8 cellular contexts compared by ENCODE assay signal in genomic region chr16:30032083-30032819, GRCh38. TPM values are rescaled to one million over a fixed set of nuclear protein-coding genes. Genes with fewer than 3 reads are reported as not detected.
DNase-seq lines count a peak whose midpoint lies in the region; ATAC-seq, FAIRE-seq and TF ChIP-seq lines count a peak whose summit lies in the region.

No MANE protein-coding gene starts in this region.

- H3K4me2 ChIP-seq in DND-41 (ENCODE audit: insufficient read depth, low read length), result no peak overlapping the region

- 24 to 29% methylated on average over 12 of the region's 12 CpGs for WGBS in pancreas, 2 donors

- no peaks in the 10 kb centered on the region for H3K9me3 Mint-ChIP-seq in activated T-cell treated with anti-CD3 and anti-CD28 coated beads, Interleukin-2, amount 50 U/mL, for 72 hours

- peaks cover 13% of the 10 kb centered on the region for H3K4me1 Mint-ChIP-seq in activated T-cell treated with anti-CD3 and anti-CD28 coated beads, Interleukin-2, amount 50 U/mL, for 72 hours (ENCODE audit: low read depth)

- H3K36me3 ChIP-seq in DND-41 (ENCODE audit: insufficient read depth, low read length) (no peaks in the 10 kb centered on the region), pancreas (no peaks in the 10 kb centered on the region)

- H4K20me1 ChIP-seq in DND-41 (ENCODE audit: insufficient read depth, low read length), result peaks cover 9% of the 10 kb centered on the region; the same call in 1 of the 2 replicates

- no peaks in the 10 kb centered on the region for H3K27me3 ChIP-seq in DND-41 (ENCODE audit: insufficient read depth, low read length, poor library complexity)
- peaks cover 0 to 19% (median 2%) of the 10 kb centered on the region in 4 donors for H3K27me3 ChIP-seq in pancreas

- H3K4me3 ChIP-seq in DND-41 (ENCODE audit: low read depth in 1 of 2, low read length in 2 of 2) (no peak overlapping the region), fibroblast of the aortic adventitia (ENCODE audit: low read depth, low read length) (no peak overlapping the region), pancreas (no peak overlapping the region)

- no peak for FAIRE-seq in pancreas (lab: Jason Lieb, UNC)

- no peaks in the 10 kb centered on the region for H3K9me3 ChIP-seq in DND-41 (ENCODE audit: insufficient read depth, low read length, severe bottlenecking)
- no peaks in the 10 kb centered on the region for H3K9me3 ChIP-seq in pancreas

- no peak overlapping the region for H3K9ac ChIP-seq in DND-41 (ENCODE audit: low read depth, low read length)

- H3K79me2 ChIP-seq in DND-41 (ENCODE audit: insufficient read depth, low read length), result no peaks in the 10 kb centered on the region

- ATAC-seq in DND-41 (ENCODE audit: insufficient read depth, low read depth) (peak; percentile 78), pancreas (peak in 3 of 4 donors; percentile 56 to 67 (median 61)), HG03520 (IDR thresholded peaks at IDR 0.05; ENCODE audit: unreplicated experiment) (no peak), GM21390 (IDR thresholded peaks at IDR 0.05; ENCODE audit: unreplicated experiment) (no peak)
- peak; percentile 52 to 61 for ATAC-seq in activated T-cell treated with anti-CD3 and anti-CD28 coated beads, Interleukin-2, amount 50 U/mL, for 72 hours (replicated peaks in 1 of 2)

- no peak overlapping the region for H3K27ac Mint-ChIP-seq in activated T-cell treated with anti-CD3 and anti-CD28 coated beads, Interleukin-2, amount 50 U/mL, for 72 hours

- peak overlapping the region; percentile 48; the same call in 1 of the 2 replicates for H2AFZ ChIP-seq in DND-41 (ENCODE audit: low read depth, low read length)

- DNase-seq in DND-41, result peak; percentile 80
- peak; percentile 64 for DNase-seq in RPMI7951 (ENCODE audit: low read depth)
- DNase-seq in activated T-cell treated with anti-CD3 and anti-CD28 coated beads, Interleukin-2, amount 50 U/mL, for 72 hours, result peak; percentile 64 to 72
- DNase-seq in fibroblast of the aortic adventitia (ENCODE audit: low read depth), result peak; percentile 80
- DNase-seq in pancreas, result peak in 1 of 6 donors; percentile 37

- no peaks in the 10 kb centered on the region for H3K36me3 Mint-ChIP-seq in activated T-cell treated with anti-CD3 and anti-CD28 coated beads, Interleukin-2, amount 50 U/mL, for 72 hours (ENCODE audit: insufficient read depth in 2 of 2)

- H3K4me1 ChIP-seq in DND-41 (ENCODE audit: insufficient read depth, low read length) (no peaks in the 10 kb centered on the region), pancreas (peaks cover 0 to 5% (median 0%) of the 10 kb centered on the region in 3 donors)

- peaks cover 45% of the 10 kb centered on the region for H3K27me3 Mint-ChIP-seq in activated T-cell treated with anti-CD3 and anti-CD28 coated beads, Interleukin-2, amount 50 U/mL, for 72 hours (ENCODE audit: low read depth)

- H3K27ac ChIP-seq in DND-41 (ENCODE audit: low read length) (no peak overlapping the region), pancreas (no peak overlapping the region)

- intact Hi-C loops in pancreas (cut with DNase I), result no loop called here

- TF ChIP-seq CTCF in DND-41 (IDR thresholded peaks at IDR 0.05; ENCODE audit: borderline replicate concordance, extremely low read depth, low read length, poor library complexity, severe bottlenecking), result peak; percentile 98
- peak; percentile 88 for TF ChIP-seq CTCF in LNCAP (IDR thresholded peaks at IDR 0.05)
- peak; percentile 82 for TF ChIP-seq CTCF in fibroblast of the aortic adventitia (IDR thresholded peaks at IDR 0.05; ENCODE audit: insufficient read depth, low read length)
- TF ChIP-seq CTCF in pancreas (IDR thresholded peaks at IDR 0.05), result peak; percentile 21 to 48 (median 36)

- H3K4me3 Mint-ChIP-seq in activated T-cell treated with anti-CD3 and anti-CD28 coated beads, Interleukin-2, amount 50 U/mL, for 72 hours, result peak overlapping the region; percentile 36 to 63

RNA-seq across cellular contexts. Expression of gene TLCD3B, which starts 1.2 kb away (rescaled TPM):
- 0.12 and 0.49 TPM in 2 replicates for total RNA-seq in RPMI7951 (2014; rRNA removed; shearing (Covaris generic))
- total RNA-seq in activated T-cell treated with anti-CD3 and anti-CD28 coated beads, Interleukin-2, amount 50 U/mL, for 72 hours, result 1 to 10 TPM; 4.5 to 6.9 TPM
- total RNA-seq in fibroblast of the aortic adventitia (ENCODE audit: low replicate concordance), result 0.18 TPM in 1 of 2 replicates, not detected in the other
- total RNA-seq in pancreas, result under 1 TPM in 3 of 6 donors, not detected in 3; 0.20 to 0.28 (median 0.24) TPM
- polyA plus RNA-seq in pancreas, result 1 to 10 TPM in 1 of 2 donors, under 1 TPM in 1; 0.95 to 2.1 TPM

RNA-seq across cellular contexts. Expression of gene C16orf92, which starts 9.3 kb away (rescaled TPM):
- not detected in 2 replicates for total RNA-seq in RPMI7951 (2014; rRNA removed; shearing (Covaris generic))
- total RNA-seq in activated T-cell treated with anti-CD3 and anti-CD28 coated beads, Interleukin-2, amount 50 U/mL, for 72 hours, result not detected
- total RNA-seq in fibroblast of the aortic adventitia (ENCODE audit: low replicate concordance) (not detected in 2 replicates), pancreas (not detected)
- not detected for polyA plus RNA-seq in pancreas

RNA-seq across cellular contexts. Expression of gene DOC2A, which starts 21.4 kb away (rescaled TPM):
- total RNA-seq in RPMI7951 (2014; rRNA removed; shearing (Covaris generic)), result 1.1 TPM in 1 of 2 replicates, not detected in the other
- total RNA-seq in activated T-cell treated with anti-CD3 and anti-CD28 coated beads, Interleukin-2, amount 50 U/mL, for 72 hours, result under 1 TPM in 1 of 2 donors, not detected in 1; 0.43 TPM
- total RNA-seq in fibroblast of the aortic adventitia (ENCODE audit: low replicate concordance) (not detected in 2 replicates), pancreas (1 to 10 TPM in 1 of 6 donors, under 1 TPM in 5; 0.19 to 1.9 (median 0.40) TPM)
- polyA plus RNA-seq in pancreas, result 1 to 10 TPM; 2.6 to 4.4 TPM

RNA-seq across cellular contexts. Expression of gene ALDOA, which starts 33.3 kb away (rescaled TPM):
- 1,895 and 1,949 TPM in 2 replicates for total RNA-seq in RPMI7951 (2014; rRNA removed; shearing (Covaris generic))
- total RNA-seq in activated T-cell treated with anti-CD3 and anti-CD28 coated beads, Interleukin-2, amount 50 U/mL, for 72 hours, result 100 to 1,000 TPM; 857 to 918 TPM
- total RNA-seq in fibroblast of the aortic adventitia (ENCODE audit: low replicate concordance) (522 and 792 TPM in 2 replicates), pancreas (100 to 1,000 TPM; 234 to 425 (median 329) TPM)
- 100 to 1,000 TPM; 304 to 349 TPM for polyA plus RNA-seq in pancreas

RNA-seq across cellular contexts. Expression of gene INO80E, which starts 36.2 kb away (rescaled TPM):
- total RNA-seq in RPMI7951 (2014; rRNA removed; shearing (Covaris generic)), result 53.7 and 81.3 TPM in 2 replicates
- 100 to 1,000 TPM in 1 of 2 donors, 10 to 100 TPM in 1; 98.5 to 116 TPM for total RNA-seq in activated T-cell treated with anti-CD3 and anti-CD28 coated beads, Interleukin-2, amount 50 U/mL, for 72 hours
- total RNA-seq in fibroblast of the aortic adventitia (ENCODE audit: low replicate concordance), result 6.5 and 36.5 TPM in 2 replicates
- total RNA-seq in pancreas, result 10 to 100 TPM; 24.0 to 46.8 (median 30.1) TPM
- 100 to 1,000 TPM in 1 of 2 donors, 10 to 100 TPM in 1; 51.0 to 113 TPM for polyA plus RNA-seq in pancreas

Comparison
In these comparisons a context has a peak if more than half of its experiments do, and no peak if none do; other contexts are left out.
1. ATAC-seq: peak in DND-41 (single experiment), activated T-cell treated with anti-CD3 and anti-CD28 coated beads, Interleukin-2, amount 50 U/mL, for 72 hours (2 of 2) and pancreas (3 of 4); none in HG03520 (single experiment) and GM21390 (single experiment).
2. CTCF ChIP-seq: peak in every context shown above with its lines; median percentile 98 in DND-41; 88 in LNCAP; 82 in fibroblast of the aortic adventitia; 36 in pancreas.